In the genomic region with DNA sequence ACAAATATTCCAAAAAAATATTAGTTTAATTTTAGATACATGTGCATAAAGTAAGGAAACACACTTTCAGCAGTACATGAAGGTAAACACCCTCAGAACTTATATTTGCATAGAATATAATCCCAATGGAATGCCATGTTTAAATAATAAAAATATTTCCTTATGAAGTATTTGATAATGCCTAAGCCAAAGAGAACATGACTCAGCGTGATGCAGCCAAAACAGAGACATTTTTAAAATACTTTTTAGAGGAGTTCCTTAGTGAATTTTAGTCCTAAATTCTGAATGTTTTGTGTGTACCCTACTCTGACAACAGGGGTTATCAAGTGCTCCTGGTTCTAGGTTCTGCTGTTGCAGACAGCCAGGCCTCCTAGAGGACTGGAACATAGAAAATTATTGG, we compare ENCODE assay signal across 17 cellular contexts. TPM values are rescaled to one million over a fixed set of nuclear protein-coding genes. Genes with fewer than 3 reads are reported as not detected.
DNase-seq lines count a peak whose midpoint lies in the region; ATAC-seq, FAIRE-seq and TF ChIP-seq lines count a peak whose summit lies in the region.
"Had no signal": no experiment of that assay in that cellular context is flagged by ENCODE, and none has a peak within 500 bp of the region (broad histone marks: within the 10 kb centered on the region; RNA-seq: fewer than 3 reads in every experiment).

No MANE protein-coding gene starts in this region.

- H3K27me3 ChIP-seq in upper lobe of right lung = no peaks in the 10 kb centered on the region

- peak; percentile 13 for TF ChIP-seq CTCF in fibroblast of the aortic adventitia (IDR thresholded peaks at IDR 0.05; ENCODE audit: insufficient read depth, low read length)
- no peak for TF ChIP-seq CTCF in upper lobe of right lung (IDR thresholded peaks at IDR 0.05)

- H3K27ac ChIP-seq in upper lobe of right lung = no peak overlapping the region

- intact Hi-C loops in upper lobe of right lung (cut with DNase I) = no loop called here

- H3K36me3 ChIP-seq in upper lobe of right lung = no peaks in the 10 kb centered on the region

- peak; percentile 58 for DNase-seq in HS-27A (ENCODE audit: low read depth)
- peak; percentile 68 for DNase-seq in amniotic epithelial cell (ENCODE audit: low read depth)
- DNase-seq in fibroblast of the aortic adventitia (ENCODE audit: low read depth) = peak; percentile 89
- peak; percentile 32 for DNase-seq in urothelium cell line (ENCODE audit: low spot score)
- DNase-seq in upper lobe of right lung = no peak
- DNase-seq in NCI-H1105 treated with DMSO at 0.1 percent for 48 hours (lab: John Stamatoyannopoulos, UW) = no peak
- DNase-seq: activated naive CD4-positive, alpha-beta T cell; GF-D8; hypothalamus; naive B cell; NCI-H1436; NCI-H446; retina had no signal

- H3K9me3 ChIP-seq in upper lobe of right lung = no peaks in the 10 kb centered on the region

- no peak for FAIRE-seq in urothelium cell line (lab: Jason Lieb, UNC)

- H3K4me3 ChIP-seq in fibroblast of the aortic adventitia (ENCODE audit: low read depth, low read length) (no peak overlapping the region), upper lobe of right lung (no peak overlapping the region)

- H3K4me1 ChIP-seq in upper lobe of right lung = peaks cover 6% of the 10 kb centered on the region

- ATAC-seq in upper lobe of right lung = no peak
- ATAC-seq in HG02798 (IDR thresholded peaks at IDR 0.05; ENCODE audit: poor library complexity, unreplicated experiment) = no peak
- ATAC-seq in HG03521 (IDR thresholded peaks at IDR 0.05; ENCODE audit: unreplicated experiment) = no peak
- ATAC-seq: left lobe of liver had no signal

RNA-seq across cellular contexts. Expression of a gene that starts 39.1 kb away (rescaled TPM):
- total RNA-seq in fibroblast of the aortic adventitia (ENCODE audit: low replicate concordance) (not detected in 2 replicates), upper lobe of right lung (not detected)
- total RNA-seq: left lobe of liver; T-helper 1 cell treated with Interleukin-12 subunit alpha and Interleukin-12 subunit beta and Interleukin-4 antibody, amounts not matched to agents 30 ng/mL and 1 ng/mL, for 36 hours had no signal

Comparison
In these comparisons a context has a peak if more than half of its experiments do, and no peak if none do; other contexts are left out.
1. DNase-seq: peak in HS-27A (single experiment), amniotic epithelial cell (single experiment), fibroblast of the aortic adventitia (single experiment) and urothelium cell line (single experiment); none in upper lobe of right lung (single experiment) and NCI-H1105 treated with DMSO at 0.1 percent for 48 hours (single experiment).